In the genomic region with DNA sequence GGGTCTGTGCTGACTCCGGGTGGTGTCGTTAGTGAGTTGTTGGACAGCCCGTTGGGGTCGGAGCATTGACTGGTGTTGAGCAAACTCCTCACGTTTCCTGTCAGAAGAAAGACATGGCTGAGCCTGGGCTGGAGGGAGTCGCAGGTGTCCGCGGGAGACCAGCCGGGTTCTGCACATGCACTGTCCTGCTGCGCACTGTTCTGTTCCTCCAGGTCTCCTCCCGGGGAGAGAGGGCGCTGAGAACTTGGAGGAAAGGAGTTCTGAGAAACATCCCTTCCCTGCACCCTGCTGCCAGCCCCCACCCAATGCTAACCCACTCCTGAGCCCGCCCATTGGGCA, we compare ENCODE assay signal across 8 cellular contexts. TPM values are rescaled to one million over a fixed set of nuclear protein-coding genes. Genes with fewer than 3 reads are reported as not detected.
DNase-seq lines count a peak whose midpoint lies in the region; ATAC-seq and TF ChIP-seq lines count a peak whose summit lies in the region.

No MANE protein-coding gene starts in this region.

- no peak overlapping the region for H3K27ac ChIP-seq in left lung
- peak overlapping the region; percentile 84 to 94 for H3K27ac ChIP-seq in tibial artery

- TF ChIP-seq CTCF in left lung (IDR thresholded peaks at IDR 0.05) (no peak), tibial artery (IDR thresholded peaks at IDR 0.05) (no peak)

- ATAC-seq in activated CD8-positive, alpha-beta memory T cell treated with anti-CD3 and anti-CD28 coated beads, Interleukin-2, amount 10 ng/mL, durations not matched to agents 7 days and 5 days = no peak
- no peak for ATAC-seq in left lung
- ATAC-seq in HG03571 (IDR thresholded peaks at IDR 0.05; ENCODE audit: unreplicated experiment) = no peak
- no peak for ATAC-seq in HG03439 (IDR thresholded peaks at IDR 0.05; ENCODE audit: unreplicated experiment)

- peak overlapping the region; percentile 98 for H3K27ac Mint-ChIP-seq in activated CD8-positive, alpha-beta memory T cell treated with anti-CD3 and anti-CD28 coated beads, Interleukin-2, amount 10 ng/mL, durations not matched to agents 7 days and 5 days

- H3K9me3 ChIP-seq in left lung (peaks cover 0 to 37% of the 10 kb centered on the region in 2 donors), tibial artery (peaks cover 0 to 16% (median 5%) of the 10 kb centered on the region in 3 donors)

- H3K27me3 Mint-ChIP-seq in activated CD8-positive, alpha-beta memory T cell treated with anti-CD3 and anti-CD28 coated beads, Interleukin-2, amount 10 ng/mL, durations not matched to agents 7 days and 5 days = no peaks in the 10 kb centered on the region

- DNase-seq in activated CD8-positive, alpha-beta memory T cell treated with anti-CD3 and anti-CD28 coated beads, Interleukin-2, amount 10 ng/mL, durations not matched to agents 7 days and 5 days = no peak
- no peak for DNase-seq in activated CD8-positive, alpha-beta memory T cell treated with anti-CD3 and anti-CD28 coated beads, Interleukin-2, amount 50 U/mL, for 48 hours
- DNase-seq in astrocyte of the hippocampus (ENCODE audit: low read depth, low spot score) (peak; percentile 18), left lung (no peak), tibial artery (no peak)
- no peak for DNase-seq in activated CD4-positive, CD25-positive, alpha-beta regulatory T cell treated with anti-CD3 and anti-CD28 coated beads, Interleukin-2, amount 50 U/mL, for 72 hours

- H3K4me1 Mint-ChIP-seq in activated CD8-positive, alpha-beta memory T cell treated with anti-CD3 and anti-CD28 coated beads, Interleukin-2, amount 10 ng/mL, durations not matched to agents 7 days and 5 days = peaks cover 29% of the 10 kb centered on the region

- peak overlapping the region; percentile 87 for H3K4me3 Mint-ChIP-seq in activated CD8-positive, alpha-beta memory T cell treated with anti-CD3 and anti-CD28 coated beads, Interleukin-2, amount 10 ng/mL, durations not matched to agents 7 days and 5 days

- H3K27me3 ChIP-seq in left lung = no peaks in the 10 kb centered on the region
- no peaks in the 10 kb centered on the region for H3K27me3 ChIP-seq in tibial artery

- peaks cover 65% of the 10 kb centered on the region for H3K36me3 Mint-ChIP-seq in activated CD8-positive, alpha-beta memory T cell treated with anti-CD3 and anti-CD28 coated beads, Interleukin-2, amount 10 ng/mL, durations not matched to agents 7 days and 5 days

- intact Hi-C loops in left lung (cut with DNase I) (no loop called here), tibial artery (cut with DNase I; ENCODE audit: low total_unique reads) (loop anchor here (10.0 kb wide), 3 partner anchors 94 to 336 kb away; a partner anchor contains a TSS)

- CTCF ChIA-PET in activated CD8-positive, alpha-beta memory T cell treated with anti-CD3 and anti-CD28 coated beads, Interleukin-2, amount 10 ng/mL, durations not matched to agents 7 days and 5 days (lab: Charles Lee) = interaction anchor here (1.1 to 1.3 kb wide), 3 partner anchors 9 to 335 kb away, joined by 4 to 5 read pairs (median 5); a partner anchor contains a TSS

- H3K4me3 ChIP-seq in left lung = peak overlapping the region; percentile 90 to 92
- peak overlapping the region; percentile 87 to 89 for H3K4me3 ChIP-seq in tibial artery

- H3K36me3 ChIP-seq in left lung (peaks cover 0 to 28% of the 10 kb centered on the region in 2 donors), tibial artery (peaks cover under 1 to 20% (median 20%) of the 10 kb centered on the region in 3 donors)

- H3K4me1 ChIP-seq in left lung = peaks cover 9 to 22% of the 10 kb centered on the region in 2 donors
- peaks cover 0 to 25% (median 8%) of the 10 kb centered on the region in 4 donors for H3K4me1 ChIP-seq in tibial artery

- H3K9me3 Mint-ChIP-seq in activated CD8-positive, alpha-beta memory T cell treated with anti-CD3 and anti-CD28 coated beads, Interleukin-2, amount 10 ng/mL, durations not matched to agents 7 days and 5 days (ENCODE audit: low read depth) = peaks cover 22% of the 10 kb centered on the region

RNA-seq across cellular contexts. Expression of a gene that starts 1.1 kb away (rescaled TPM):
- 10 to 100 TPM; 23.8 to 32.9 TPM for total RNA-seq in activated CD8-positive, alpha-beta memory T cell treated with anti-CD3 and anti-CD28 coated beads, Interleukin-2, amount 10 ng/mL, durations not matched to agents 7 days and 5 days
- total RNA-seq in left lung = 10 to 100 TPM; 15.8 to 16.5 TPM

RNA-seq across cellular contexts. Expression of a gene that starts 33.5 kb away (rescaled TPM):
- total RNA-seq in activated CD8-positive, alpha-beta memory T cell treated with anti-CD3 and anti-CD28 coated beads, Interleukin-2, amount 10 ng/mL, durations not matched to agents 7 days and 5 days = not detected
- under 1 TPM; 0.21 to 0.47 TPM for total RNA-seq in left lung

Comparison
In these comparisons a context has a peak if more than half of its experiments do, and no peak if none do; other contexts are left out.
1. H3K27ac ChIP-seq: peak in tibial artery (2 of 2); none in left lung (0 of 2).